In genomic region chr3:15297592-15298350, GRCh38 we compare ENCODE assay signal across 1 cellular context.
A peak's percentile ranks its signal among the peaks of the same experiment; 100 is the strongest.
TF ChIP-seq lines count a peak whose summit lies in the region.

No MANE protein-coding gene starts in this region.

TF ChIP-seq in K562, 482 proteins besides CTCF, POLR2A, EP300 and RAD21 (continued from another document):
- TF ChIP-seq ZNF592 (IDR thresholded peaks at IDR 0.05) = peak; percentile 46; the same call in 1 of the 2 replicates
- peak in 1 of 2 experiments; percentile 24; a peak in 1 of 4 replicates for TF ChIP-seq HDAC1 (IDR thresholded peaks at IDR 0.05)
- TF ChIP-seq CBFA2T3 (IDR thresholded peaks at IDR 0.05) = peak; percentile 90
- TF ChIP-seq RBFOX2 (IDR thresholded peaks at IDR 0.05; ENCODE audit: low read depth, low read length) = no peak
- TF ChIP-seq ZKSCAN1 (IDR thresholded peaks at IDR 0.05; ENCODE audit: low read depth, low read length) = 0 out of 2 replicates have a peak, but pooled peaks have one; percentile 34
- 0 out of 2 replicates have a peak, but pooled peaks have one; percentile 17 for TF ChIP-seq ZNF384 (IDR thresholded peaks at IDR 0.05; ENCODE audit: low read depth, low read length)
- peak; percentile 41; the same call in 1 of the 2 replicates for TF ChIP-seq TFAP4 (CRISPR knock-in tag; IDR thresholded peaks at IDR 0.05; ENCODE audit: borderline replicate concordance)
- TF ChIP-seq TRIM28 (IDR thresholded peaks at IDR 0.05) = no peak
- 0 out of 6 replicates have a peak, but pooled peaks of 1 of the 3 experiments have one; percentile 44 for TF ChIP-seq ZBTB11 (CRISPR knock-in tag; IDR thresholded peaks at IDR 0.05)
- TF ChIP-seq PKNOX1 (IDR thresholded peaks at IDR 0.05) = peak; percentile 64
- peak; percentile 84 for TF ChIP-seq MEIS2 (IDR thresholded peaks at IDR 0.05; ENCODE audit: partially characterized antibody)
- TF ChIP-seq KLF16 (IDR thresholded peaks at IDR 0.05) = peak; percentile 41; the same call in 1 of the 2 replicates
- TF ChIP-seq MBD2 (IDR thresholded peaks at IDR 0.05; ENCODE audit: borderline replicate concordance, low read depth) = 0 out of 2 replicates have a peak, but pooled peaks have one; percentile 21
- peak; percentile 80 for TF ChIP-seq CBFA2T2 (conservative IDR thresholded peaks at IDR 0.05)
